ENCODE assay signal across 8 cellular contexts in genomic region chr11:1263036-1263435, GRCh38. TPM values are rescaled to one million over a fixed set of nuclear protein-coding genes. Genes with fewer than 3 reads are reported as not detected.
DNase-seq lines count a peak whose midpoint lies in the region; ATAC-seq and TF ChIP-seq lines count a peak whose summit lies in the region.

No MANE protein-coding gene starts in this region.

- BruUV-seq in Calu3 (replicated peaks; lab: Mats Ljungman, UMichigan), result no TSS peak

- H3K4me3 ChIP-seq in Karpas-422 (ENCODE audit: low read length), result peak overlapping the region; percentile 66
- H3K4me3 ChIP-seq in neuron (ENCODE audit: low read length), result peak overlapping the region; percentile 81

- no peaks in the 10 kb centered on the region; the same call in 1 of the 2 replicates for H3K9me3 ChIP-seq in Karpas-422 (ENCODE audit: low read length)
- no peaks in the 10 kb centered on the region for H3K9me3 ChIP-seq in neuron (ENCODE audit: low read length)

- peaks cover 6% of the 10 kb centered on the region for H3K9me3 Mint-ChIP-seq in Calu3 (ENCODE audit: low read depth, unreplicated experiment)
- peaks cover 33% of the 10 kb centered on the region for H3K9me3 Mint-ChIP-seq in dendritic cell treated with granulocyte-macrophage colony-stimulating factor and Interleukin-4, amounts not matched to agents 40 ng/mL and 50 ng/mL, for 4 days

- H3K9me2 ChIP-seq in Karpas-422 (replicated peaks; ENCODE audit: insufficient read depth, low read length), result no peaks in the 10 kb centered on the region

- H3K79me2 ChIP-seq in Karpas-422 (ENCODE audit: low read length), result no peaks in the 10 kb centered on the region

- no peak overlapping the region; the same call in 1 of the 2 replicates for H2AFZ ChIP-seq in Karpas-422 (ENCODE audit: low read length)
- peak overlapping the region; percentile 76 for H2AFZ ChIP-seq in neuron (ENCODE audit: low read depth, low read length)

- no peaks in the 10 kb centered on the region for H3K27me3 ChIP-seq in Karpas-422 (ENCODE audit: low read length)
- no peaks in the 10 kb centered on the region for H3K27me3 ChIP-seq in neuron (ENCODE audit: insufficient read depth, low read length)

- H3K36me3 ChIP-seq in Karpas-422 (ENCODE audit: insufficient read depth, low read length), result no peaks in the 10 kb centered on the region
- H3K36me3 ChIP-seq in neuron (ENCODE audit: insufficient read depth, low read length), result no peaks in the 10 kb centered on the region

- H3K9ac ChIP-seq in Karpas-422 (ENCODE audit: low read length), result peak overlapping the region; percentile 72

- H3K4me1 ChIP-seq in Karpas-422 (ENCODE audit: low read length) (peaks cover 16% of the 10 kb centered on the region), neuron (ENCODE audit: insufficient read depth, low read length) (peaks cover 11% of the 10 kb centered on the region)

- intact Hi-C loops in Calu3 (cut with micrococcal nuclease; ENCODE audit: unreplicated experiment), result no loop called here
- intact Hi-C loops in dendritic cell treated with granulocyte-macrophage colony-stimulating factor and Interleukin-4, amounts not matched to agents 40 ng/mL and 50 ng/mL, for 4 days (cut with micrococcal nuclease), result no loop called here

- peaks cover 22% of the 10 kb centered on the region for H3K36me3 Mint-ChIP-seq in Calu3 (ENCODE audit: insufficient read depth, unreplicated experiment)
- peaks cover 26% of the 10 kb centered on the region for H3K36me3 Mint-ChIP-seq in dendritic cell treated with granulocyte-macrophage colony-stimulating factor and Interleukin-4, amounts not matched to agents 40 ng/mL and 50 ng/mL, for 4 days (ENCODE audit: low read depth)

- no peaks in the 10 kb centered on the region for H3K27me3 Mint-ChIP-seq in Calu3 (ENCODE audit: unreplicated experiment)
- no peaks in the 10 kb centered on the region for H3K27me3 Mint-ChIP-seq in dendritic cell treated with granulocyte-macrophage colony-stimulating factor and Interleukin-4, amounts not matched to agents 40 ng/mL and 50 ng/mL, for 4 days

- DNase-seq in Calu3, result peak; percentile 33
- DNase-seq in Karpas-422, result peak; percentile 42
- no peak for DNase-seq in HT-29 (ENCODE audit: low spot score)
- no peak for DNase-seq in H4 (ENCODE audit: low spot score)
- no peak for DNase-seq in NCI-H146 (lab: John Stamatoyannopoulos, UW)

- H3K4me2 ChIP-seq in Karpas-422 (ENCODE audit: low read depth, low read length, poor library complexity, severe bottlenecking), result peak overlapping the region; percentile 67

- peak overlapping the region; percentile 25; the same call in 1 of the 2 replicates for H3K27ac ChIP-seq in Karpas-422 (ENCODE audit: low read length)

- no peaks in the 10 kb centered on the region for H4K20me1 ChIP-seq in Karpas-422 (ENCODE audit: insufficient read depth, low read depth, low read length)

- H3K4me3 Mint-ChIP-seq in Calu3 (ENCODE audit: low read depth, unreplicated experiment), result peak overlapping the region; percentile 75
- H3K4me3 Mint-ChIP-seq in dendritic cell treated with granulocyte-macrophage colony-stimulating factor and Interleukin-4, amounts not matched to agents 40 ng/mL and 50 ng/mL, for 4 days, result peak overlapping the region; percentile 72

- peak overlapping the region; percentile 75 for H3K27ac Mint-ChIP-seq in Calu3 (ENCODE audit: unreplicated experiment)
- H3K27ac Mint-ChIP-seq in dendritic cell treated with granulocyte-macrophage colony-stimulating factor and Interleukin-4, amounts not matched to agents 40 ng/mL and 50 ng/mL, for 4 days, result peak overlapping the region; percentile 80

- H3K4me1 Mint-ChIP-seq in Calu3 (ENCODE audit: low read depth, unreplicated experiment), result peaks cover 9% of the 10 kb centered on the region
- peaks cover 22% of the 10 kb centered on the region for H3K4me1 Mint-ChIP-seq in dendritic cell treated with granulocyte-macrophage colony-stimulating factor and Interleukin-4, amounts not matched to agents 40 ng/mL and 50 ng/mL, for 4 days (ENCODE audit: low read depth)

- no peak for ATAC-seq in GM18502 (IDR thresholded peaks at IDR 0.05; ENCODE audit: poor library complexity, unreplicated experiment)

- TF ChIP-seq CTCF in Calu3 (IDR thresholded peaks at IDR 0.05; ENCODE audit: unreplicated experiment), result no peak

- CTCF ChIA-PET in Calu3 (lab: Charles Lee), result interaction anchor here (0.8 to 1.2 kb wide), 3 partner anchors 70 to 179 kb away, joined by 3 read pairs; no protein-coding TSS in a partner anchor

RNA-seq across cellular contexts. Expression of gene MUC5B, which starts 40.2 kb away (rescaled TPM):
- 3.4 and 10.5 TPM in 2 replicates for total RNA-seq in Calu3 (2022)
- total RNA-seq in Karpas-422 (2014; rRNA removed; shearing (Covaris generic); ENCODE audit: low replicate concordance), result under 0.01 and 0.04 TPM in 2 replicates
- 0.10 and 4.3 TPM in 2 replicates for total RNA-seq in HT-29 (2014; rRNA removed; shearing (Covaris generic))
- total RNA-seq in H4 (2014; rRNA removed; shearing (Covaris generic)), result not detected in 2 replicates

RNA-seq across cellular contexts. Expression of gene TOLLIP, which starts 46.4 kb away (rescaled TPM):
- total RNA-seq in Calu3 (2022), result 53.4 and 64.9 TPM in 2 replicates
- 6.5 and 20.9 TPM in 2 replicates for total RNA-seq in Karpas-422 (2014; rRNA removed; shearing (Covaris generic); ENCODE audit: low replicate concordance)
- total RNA-seq in HT-29 (2014; rRNA removed; shearing (Covaris generic)), result 53.6 and 91.6 TPM in 2 replicates
- 18.6 and 26.9 TPM in 2 replicates for total RNA-seq in H4 (2014; rRNA removed; shearing (Covaris generic))

Comparison
In these comparisons a context has a peak if more than half of its experiments do, and no peak if none do; other contexts are left out.
1. DNase-seq: peak in Calu3 (single experiment) and Karpas-422 (single experiment); none in HT-29 (single experiment), H4 (single experiment) and NCI-H146 (single experiment).